7 cellular contexts compared by ENCODE assay signal in genomic region chr11:1389103-1389931, GRCh38. TPM values are rescaled to one million over a fixed set of nuclear protein-coding genes. Genes with fewer than 3 reads are reported as not detected.
DNase-seq lines count a peak whose midpoint lies in the region; ATAC-seq, FAIRE-seq and TF ChIP-seq lines count a peak whose summit lies in the region.

No MANE protein-coding gene starts in this region.

- peak; percentile 91 for FAIRE-seq in GM18507 (lab: Jason Lieb, UNC)

- H3K9ac ChIP-seq in skeletal muscle satellite cell (ENCODE audit: low read depth, low read length): peak overlapping the region; percentile 76

- peak overlapping the region; percentile 88 for H3K4me2 ChIP-seq in skeletal muscle satellite cell (ENCODE audit: low read length)

- TF ChIP-seq POLR2A in breast epithelium (IDR thresholded peaks at IDR 0.05): no peak

- no peaks in the 10 kb centered on the region for H3K27me3 ChIP-seq in WERI-Rb-1 (ENCODE audit: insufficient read depth, low read depth, severe bottlenecking)
- H3K27me3 ChIP-seq in breast epithelium: peaks cover 3 to 33% of the 10 kb centered on the region in 2 donors
- peaks cover 42% of the 10 kb centered on the region for H3K27me3 ChIP-seq in skeletal muscle satellite cell (ENCODE audit: control insufficient read depth, insufficient read depth, low read length)

- H3K9me3 ChIP-seq in WERI-Rb-1 (ENCODE audit: severe bottlenecking) (no peaks in the 10 kb centered on the region), breast epithelium (no peaks in the 10 kb centered on the region), iPS-18c (ENCODE audit: control insufficient read depth, insufficient read depth, low read length) (peaks cover 2% of the 10 kb centered on the region), skeletal muscle satellite cell (replicated peaks; ENCODE audit: low read length) (no peaks in the 10 kb centered on the region)

- H3K27ac ChIP-seq in WERI-Rb-1: peak overlapping the region; percentile 77
- peak overlapping the region in 1 of 2 donors; percentile 33 for H3K27ac ChIP-seq in breast epithelium

- H3K4me3 ChIP-seq in WERI-Rb-1 (ENCODE audit: low read depth, low read length) (peak overlapping the region; percentile 64), breast epithelium (peak overlapping the region; percentile 39 to 74 (median 47)), iPS-18c (ENCODE audit: insufficient read depth, low read depth, low read length) (peak overlapping the region; percentile 65), skeletal muscle satellite cell (ENCODE audit: low read length) (peak overlapping the region; percentile 70)

- DNase-seq in GM18507 (ENCODE audit: extremely low spot score, insufficient read length, low read depth) (peak; percentile 75), NCI-H2107 (lab: John Stamatoyannopoulos, UW) (peak; percentile 95), WERI-Rb-1 (peak; percentile 98), breast epithelium (ENCODE audit: low spot score in 2 of 2) (peak; percentile 94 to 98)

- H3K4me1 ChIP-seq in breast epithelium (peaks cover 4 to 5% of the 10 kb centered on the region in 2 donors), skeletal muscle satellite cell (ENCODE audit: control insufficient read depth, insufficient read depth, low read length) (peaks cover 8% of the 10 kb centered on the region)

- intact Hi-C loops in breast epithelium (cut with DNase I; ENCODE audit: low total_unique reads): no loop called here

- H3K36me3 ChIP-seq in WERI-Rb-1 (peaks cover 7% of the 10 kb centered on the region), breast epithelium (no peaks in the 10 kb centered on the region), skeletal muscle satellite cell (ENCODE audit: insufficient read depth, low read length) (no peaks in the 10 kb centered on the region)

- TF ChIP-seq CTCF in WERI-Rb-1 (IDR thresholded peaks at IDR 0.05; ENCODE audit: low read depth, low read length) (peak; percentile 20; the same call in 1 of the 2 replicates), breast epithelium (IDR thresholded peaks at IDR 0.05) (no peak)

- ATAC-seq in HG03025 (IDR thresholded peaks at IDR 0.05; ENCODE audit: low FRiP score, unreplicated experiment): peak; percentile 88

RNA-seq across cellular contexts. Expression of gene BRSK2, which starts 0.4 kb away (rescaled TPM):
- total RNA-seq in breast epithelium: under 1 TPM; 0.15 to 0.80 (median 0.66) TPM
- total RNA-seq in skeletal muscle satellite cell (2012; rRNA removed): not detected in 2 replicates
